ENCODE assay signal across 1 cellular context in the genomic region with DNA sequence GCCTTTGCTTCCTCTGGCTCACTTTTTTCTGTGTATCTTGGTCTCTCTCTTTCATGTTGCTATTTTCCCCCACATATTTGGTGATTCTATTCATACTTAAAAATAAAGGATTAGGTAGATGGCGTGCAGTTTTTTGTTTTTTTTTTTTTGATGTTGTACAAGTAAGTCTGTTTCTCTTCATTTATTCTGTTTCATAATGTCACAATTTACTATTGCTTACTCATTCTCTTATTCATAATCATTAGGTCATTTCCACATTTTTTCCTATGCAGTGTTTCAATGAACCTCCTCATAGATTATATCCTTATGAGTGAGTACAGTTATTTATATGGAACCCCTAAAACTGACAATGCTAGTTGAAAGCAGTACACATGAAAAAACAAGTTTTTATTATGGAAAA.
TF ChIP-seq lines count a peak whose summit lies in the region.

No MANE protein-coding gene starts in this region.

TF ChIP-seq in endothelial cell of umbilical vein, 7 proteins besides CTCF, POLR2A, EP300 and RAD21 (continued from another document):
- TF ChIP-seq GATA2 (IDR thresholded peaks at IDR 0.05; ENCODE audit: insufficient read depth, insufficient read length, low read depth, low read length), result no peak
- no peak for TF ChIP-seq MYC (IDR thresholded peaks at IDR 0.05; ENCODE audit: low read depth, low read length)
- no peak for TF ChIP-seq EZH2 (IDR thresholded peaks at IDR 0.05; ENCODE audit: borderline replicate concordance, low read depth, low read length, severe bottlenecking)
